8 cellular contexts compared by ENCODE assay signal in the genomic region with DNA sequence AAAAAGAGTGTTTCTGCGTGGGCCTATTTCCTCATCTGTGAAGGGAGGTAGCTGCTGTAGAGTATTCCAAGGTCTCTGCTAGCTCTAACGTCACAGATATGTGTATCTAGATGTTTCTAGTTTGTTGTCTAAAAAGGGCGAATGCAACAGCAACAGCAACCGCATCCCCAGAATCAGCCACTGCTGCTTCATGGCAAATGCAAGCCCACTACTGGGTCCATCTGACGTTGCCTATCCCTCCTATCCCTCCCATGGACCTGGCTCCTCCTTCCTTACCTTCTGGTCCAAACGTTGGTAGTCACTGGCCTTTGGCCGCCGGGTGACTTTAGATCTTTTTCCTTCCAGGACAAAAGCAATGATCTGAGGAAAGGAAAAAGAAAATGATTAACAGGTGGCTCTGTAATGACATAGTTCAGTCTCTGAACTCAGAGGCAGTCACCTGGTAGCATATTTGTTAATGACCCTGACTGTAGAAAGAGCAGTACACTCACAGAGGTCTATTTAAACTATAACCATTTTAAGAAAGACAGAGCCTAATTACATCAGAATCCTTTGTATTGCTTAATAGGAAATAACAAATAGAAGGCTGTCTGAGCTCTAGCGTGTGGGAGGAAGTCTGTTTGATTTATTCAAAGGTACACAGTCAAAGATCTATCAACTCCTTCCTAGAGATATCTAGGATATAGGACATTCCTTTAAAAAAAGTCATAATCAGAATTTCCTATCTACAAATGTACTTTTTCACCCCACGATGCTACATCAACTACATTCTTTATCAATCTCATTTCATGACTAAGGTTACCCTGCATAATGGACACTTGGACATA. TPM values are rescaled to one million over a fixed set of nuclear protein-coding genes. Genes with fewer than 3 reads are reported as not detected.
DNase-seq lines count a peak whose midpoint lies in the region; ATAC-seq, FAIRE-seq and TF ChIP-seq lines count a peak whose summit lies in the region.

No MANE protein-coding gene starts in this region.

- H3K36me3 ChIP-seq in PC-3 (ENCODE audit: low read depth, low read length) = peaks cover 44% of the 10 kb centered on the region
- peaks cover 21 to 26% of the 10 kb centered on the region in 2 experiments for H3K36me3 ChIP-seq in endothelial cell of umbilical vein (ENCODE audit: control insufficient read depth in 2 of 2, extremely low read depth in 1 of 2, insufficient read depth in 2 of 2, low read length in 2 of 2)
- peaks cover 8 to 16% of the 10 kb centered on the region in 2 donors for H3K36me3 ChIP-seq in prostate gland

- peak overlapping the region; percentile 96 for H3K4me2 ChIP-seq in PC-3 (ENCODE audit: low read length)
- H3K4me2 ChIP-seq in endothelial cell of umbilical vein (ENCODE audit: insufficient read depth, low read length) = peak overlapping the region; percentile 99

- WGBS in prostate gland = 42% methylated on average over 10 of the region's 10 CpGs

- CTCF ChIA-PET in PC-3 (lab: Charles Lee) (no interaction called here), endothelial cell of umbilical vein (lab: Charles Lee) (interaction anchor here (1.4 to 1.5 kb wide), 2 partner anchors 16 to 227 kb away, joined by 3 read pairs; no protein-coding TSS in a partner anchor), GM10248 (lab: Yijun Ruan, JAX) (interaction anchor here (1.0 to 1.6 kb wide), 2 partner anchors 15 to 34 kb away, joined by 3 to 4 read pairs; no protein-coding TSS in a partner anchor)

- H3K9ac ChIP-seq in PC-3 (ENCODE audit: low read length) = peak overlapping the region; percentile 89; the same call in 1 of the 2 replicates
- H3K9ac ChIP-seq in endothelial cell of umbilical vein (replicated peaks; ENCODE audit: extremely low read depth, insufficient read depth, low read length) = peak overlapping the region; percentile 13

- peaks cover 24% of the 10 kb centered on the region for H3K4me1 ChIP-seq in PC-3 (ENCODE audit: insufficient read depth, low read length)
- H3K4me1 ChIP-seq in endothelial cell of umbilical vein (ENCODE audit: control insufficient read depth, extremely low read depth, insufficient read depth, low read length) = peaks cover 29% of the 10 kb centered on the region
- peaks cover 5% of the 10 kb centered on the region for H3K4me1 ChIP-seq in prostate gland (replicated peaks)

- no peak for TF ChIP-seq CTCF in PC-3 (conservative IDR thresholded peaks at IDR 0.05; ENCODE audit: low read depth, low read length)
- TF ChIP-seq CTCF in endothelial cell of umbilical vein (IDR thresholded peaks at IDR 0.05; ENCODE audit: extremely low read depth in 1 of 2, insufficient read depth in 1 of 2, low read depth in 1 of 2, low read length in 2 of 2) = no peak
- no peak for TF ChIP-seq CTCF in prostate gland (IDR thresholded peaks at IDR 0.05)
- TF ChIP-seq CTCF in GM10248 (IDR thresholded peaks at IDR 0.05; ENCODE audit: control extremely low read depth, extremely low read depth, low read depth, missing control alignments) = no peak

- intact Hi-C loops in PC-3 (cut with micrococcal nuclease) (loop anchor here (1.0 to 5.0 kb wide), 2 partner anchors 227 to 277 kb away; partner anchors contain the start of gene TMEM150A), endothelial cell of umbilical vein (cut with micrococcal nuclease) (loop anchor here (5.0 kb wide), 1 partner anchor 212 kb away; the partner anchor contains the start of gene MAT2A), prostate gland (cut with DNase I) (no loop called here)

- dilution Hi-C loops in endothelial cell of umbilical vein (cut with MboI; ENCODE audit: extremely low pct_ligation_motif_present, low sequenced_read_pairs) = no loop called here

- H3K4me3 ChIP-seq in PC-3 (ENCODE audit: low read length) (peak overlapping the region; percentile 92), endothelial cell of umbilical vein (replicated peaks in 1 of 3; ENCODE audit: insufficient read depth in 1 of 3, low read depth in 1 of 3, low read length in 3 of 3) (peak overlapping the region; percentile 26 to 82 (median 80)), prostate gland (peak overlapping the region; percentile 50 to 87)

- H4K20me1 ChIP-seq in PC-3 (ENCODE audit: low read length) (peaks cover 27% of the 10 kb centered on the region), endothelial cell of umbilical vein (replicated peaks; ENCODE audit: control insufficient read depth, extremely low read depth, insufficient read depth, low read length) (peaks cover 9% of the 10 kb centered on the region)

- H3K27me3 ChIP-seq in PC-3 (ENCODE audit: low read length) = no peaks in the 10 kb centered on the region
- no peaks in the 10 kb centered on the region for H3K27me3 ChIP-seq in endothelial cell of umbilical vein (ENCODE audit: control insufficient read depth in 2 of 2, insufficient read depth in 2 of 2, low read length in 2 of 2)
- H3K27me3 ChIP-seq in prostate gland (replicated peaks; ENCODE audit: insufficient read depth) = no peaks in the 10 kb centered on the region

- no peaks in the 10 kb centered on the region for H3K9me2 ChIP-seq in PC-3 (replicated peaks; ENCODE audit: low read length)

- no peaks in the 10 kb centered on the region for H3K9me3 ChIP-seq in PC-3 (ENCODE audit: low read length)
- H3K9me3 ChIP-seq in endothelial cell of umbilical vein (replicated peaks; ENCODE audit: control insufficient read depth, insufficient read depth, low read length) = no peaks in the 10 kb centered on the region
- H3K9me3 ChIP-seq in prostate gland = no peaks in the 10 kb centered on the region

- peaks cover 84% of the 10 kb centered on the region for H3K79me2 ChIP-seq in PC-3 (ENCODE audit: low read length)
- H3K79me2 ChIP-seq in endothelial cell of umbilical vein (ENCODE audit: control insufficient read depth, insufficient read depth, low read length) = peaks cover 71% of the 10 kb centered on the region

- peak; percentile 47 for DNase-seq in GF-D8 (lab: John Stamatoyannopoulos, UW)
- DNase-seq in PC-3 = no peak
- peak; percentile 55 for DNase-seq in endothelial cell of umbilical vein (ENCODE audit: low read depth, low spot score)
- no peak for DNase-seq in prostate gland (ENCODE audit: low spot score)
- DNase-seq in GM10248 (ENCODE audit: extremely low spot score) = no peak
- no peak for DNase-seq in Ammon's horn (ENCODE audit: low spot score)
- DNase-seq in NCI-H2107 treated with DMSO at 0.1 percent for 48 hours (lab: John Stamatoyannopoulos, UW; ENCODE audit: unreplicated experiment) = no peak
- DNase-seq in activated CD8-positive, alpha-beta memory T cell treated with anti-CD3 and anti-CD28 coated beads for 24 hours = no peak

- ATAC-seq in PC-3 = no peak

- no peak for TF ChIP-seq POLR2A in endothelial cell of umbilical vein (IDR thresholded peaks at IDR 0.05; ENCODE audit: low read depth, low read length)
- no peak for TF ChIP-seq POLR2A in prostate gland (IDR thresholded peaks at IDR 0.05)

- H3F3A ChIP-seq in PC-3 (ENCODE audit: low read length, unreplicated experiment) = no peaks in the 10 kb centered on the region

- H3K27ac ChIP-seq in PC-3 (ENCODE audit: low read length) = no peak overlapping the region
- H3K27ac ChIP-seq in endothelial cell of umbilical vein (ENCODE audit: insufficient read depth, low read depth, low read length) = no peak overlapping the region
- H3K27ac ChIP-seq in prostate gland = no peak overlapping the region

- no TSS peak for BruUV-seq in PC-3 (replicated peaks; lab: Mats Ljungman, UMichigan)
- no TSS peak for BruUV-seq in endothelial cell of umbilical vein (replicated peaks; lab: Mats Ljungman, UMichigan)

- peak; percentile 78 for FAIRE-seq in endothelial cell of umbilical vein (lab: Jason Lieb, UNC)

- no peaks in the 10 kb centered on the region for H3K9me1 ChIP-seq in endothelial cell of umbilical vein (replicated peaks; ENCODE audit: control insufficient read depth, extremely low read depth, insufficient read depth, low read length)

- H2AFZ ChIP-seq in PC-3 (ENCODE audit: low read length) (no peak overlapping the region), endothelial cell of umbilical vein (ENCODE audit: low read depth, low read length) (no peak overlapping the region)

- POLR2A ChIA-PET in PC-3 (lab: Charles Lee; ENCODE audit: unreplicated experiment) = no interaction called here
- POLR2A ChIA-PET in endothelial cell of umbilical vein (lab: Charles Lee) = interaction anchor here (1.2 kb wide), 1 partner anchor 22 kb away, joined by 3 read pairs; no protein-coding TSS in a partner anchor
- POLR2A ChIA-PET in GM10248 (lab: Yijun Ruan, JAX) = interaction anchor here (0.7 kb wide), 1 partner anchor 418 kb away, joined by 3 read pairs; no protein-coding TSS in a partner anchor

RNA-seq across cellular contexts. Expression of gene TGOLN2, which starts 2.9 kb away (rescaled TPM):
- total RNA-seq in PC-3 (2014; rRNA removed) (48.9 and 67.3 TPM in 2 replicates), endothelial cell of umbilical vein (119 and 140 TPM in 2 replicates), prostate gland (100 to 1,000 TPM; 140 to 165 TPM)
- 98.2 and 112 TPM in 2 replicates for polyA plus RNA-seq in endothelial cell of umbilical vein
- 86.8 and 91.6 TPM in 2 replicates for polyA plus RNA-seq in endothelial cell of umbilical vein (2011; cell fraction: cytosol; rRNA removed)
- 82.2 and 88.7 TPM in 2 replicates for polyA plus RNA-seq in endothelial cell of umbilical vein (2011; cell fraction: nucleus; rRNA removed)
- polyA plus RNA-seq in endothelial cell of umbilical vein (2012) = 89.2 and 114 TPM in 2 replicates
- 106 and 108 TPM in 2 replicates for polyA minus RNA-seq in endothelial cell of umbilical vein
- polyA minus RNA-seq in endothelial cell of umbilical vein (2011; cell fraction: cytosol; rRNA and poly(A)+ RNA removed) = 22.9 TPM
- 46.7 and 55.1 TPM in 2 replicates for polyA minus RNA-seq in endothelial cell of umbilical vein (2011; cell fraction: nucleus; rRNA and poly(A)+ RNA removed)

RNA-seq across cellular contexts. Expression of gene RETSAT, which starts 29.5 kb away (rescaled TPM):
- total RNA-seq in PC-3 (2014; rRNA removed) (39.1 and 50.8 TPM in 2 replicates), endothelial cell of umbilical vein (49.9 and 59.1 TPM in 2 replicates), prostate gland (10 to 100 TPM; 51.1 to 72.6 TPM)
- 41.6 and 43.8 TPM in 2 replicates for polyA plus RNA-seq in endothelial cell of umbilical vein
- polyA plus RNA-seq in endothelial cell of umbilical vein (2011; cell fraction: cytosol; rRNA removed) = 34.0 and 34.2 TPM in 2 replicates
- polyA plus RNA-seq in endothelial cell of umbilical vein (2011; cell fraction: nucleus; rRNA removed) = 68.0 and 72.2 TPM in 2 replicates
- polyA plus RNA-seq in endothelial cell of umbilical vein (2012) = 48.5 and 49.9 TPM in 2 replicates
- 67.8 and 69.2 TPM in 2 replicates for polyA minus RNA-seq in endothelial cell of umbilical vein
- polyA minus RNA-seq in endothelial cell of umbilical vein (2011; cell fraction: cytosol; rRNA and poly(A)+ RNA removed) = 46.1 TPM
- polyA minus RNA-seq in endothelial cell of umbilical vein (2011; cell fraction: nucleus; rRNA and poly(A)+ RNA removed) = 23.1 and 23.3 TPM in 2 replicates

RNA-seq across cellular contexts. Expression of gene ELMOD3, which starts 29.7 kb away (rescaled TPM):
- total RNA-seq in PC-3 (2014; rRNA removed) (16.7 and 19.0 TPM in 2 replicates), endothelial cell of umbilical vein (12.3 and 18.5 TPM in 2 replicates), prostate gland (10 to 100 TPM; 31.6 to 32.1 TPM)
- polyA plus RNA-seq in endothelial cell of umbilical vein = 22.0 and 22.4 TPM in 2 replicates
- polyA plus RNA-seq in endothelial cell of umbilical vein (2011; cell fraction: cytosol; rRNA removed) = 15.9 and 17.7 TPM in 2 replicates
- polyA plus RNA-seq in endothelial cell of umbilical vein (2011; cell fraction: nucleus; rRNA removed) = 102 and 108 TPM in 2 replicates
- 13.4 and 14.7 TPM in 2 replicates for polyA plus RNA-seq in endothelial cell of umbilical vein (2012)
- 21.5 and 23.2 TPM in 2 replicates for polyA minus RNA-seq in endothelial cell of umbilical vein
- 2.0 TPM for polyA minus RNA-seq in endothelial cell of umbilical vein (2011; cell fraction: cytosol; rRNA and poly(A)+ RNA removed)
- polyA minus RNA-seq in endothelial cell of umbilical vein (2011; cell fraction: nucleus; rRNA and poly(A)+ RNA removed) = 19.7 and 26.7 TPM in 2 replicates

Comparison
In these comparisons a context has a peak if more than half of its experiments do, and no peak if none do; other contexts are left out.
1. DNase-seq: peak in GF-D8 (single experiment) and endothelial cell of umbilical vein (single experiment); none in PC-3 (single experiment), prostate gland (single experiment), GM10248 (single experiment), Ammon's horn (single experiment), NCI-H2107 treated with DMSO at 0.1 percent for 48 hours (single experiment) and activated CD8-positive, alpha-beta memory T cell treated with anti-CD3 and anti-CD28 coated beads for 24 hours (single experiment).
2. Peak in every context shown above with its lines, with median percentiles within 50 percentile points of each other: H3K4me3 ChIP-seq.